In genomic region chr6:33175436-33176069, GRCh38 we compare ENCODE assay signal across 28 cellular contexts. TPM values are rescaled to one million over a fixed set of nuclear protein-coding genes. Genes with fewer than 3 reads are reported as not detected.
DNase-seq lines count a peak whose midpoint lies in the region; ATAC-seq, FAIRE-seq and TF ChIP-seq lines count a peak whose summit lies in the region.
"Had no signal": no experiment of that assay in that cellular context is flagged by ENCODE, and none has a peak within 500 bp of the region (broad histone marks: within the 10 kb centered on the region; RNA-seq: fewer than 3 reads in every experiment).

No MANE protein-coding gene starts in this region.

- H3K27me3 ChIP-seq in HCT116 (ENCODE audit: insufficient read depth, low read length) = no peaks in the 10 kb centered on the region
- no peaks in the 10 kb centered on the region for H3K27me3 ChIP-seq in bronchial epithelial cell (ENCODE audit: control insufficient read depth, insufficient read depth, low read length)
- no peaks in the 10 kb centered on the region for H3K27me3 ChIP-seq in ovary
- H3K27me3 ChIP-seq: left lung, right lobe of liver had no signal

- no peaks in the 10 kb centered on the region for H3K9me2 ChIP-seq in HCT116 (ENCODE audit: insufficient read depth)

- H4K20me1 ChIP-seq in HCT116 (ENCODE audit: insufficient read depth) = no peaks in the 10 kb centered on the region

- CTCF ChIA-PET in HCT116 (lab: Charles Lee) = no interaction called here

- H3K9me3 ChIP-seq in HCT116 (ENCODE audit: control insufficient read depth in 1 of 2, insufficient read depth in 1 of 2, low read depth in 1 of 2, low read length in 2 of 2) = no peaks in the 10 kb centered on the region
- no peaks in the 10 kb centered on the region for H3K9me3 ChIP-seq in ovary
- H3K9me3 ChIP-seq: left lung, right lobe of liver, transverse colon had no signal

- RAD21 ChIA-PET in HCT116 (lab: Charles Lee; ENCODE audit: low non-redundant PET in 1 of 2, low total read pairs in 2 of 2, uncharacterized antibody in 2 of 2, unreplicated experiment in 2 of 2) = no interaction called here

- TF ChIP-seq RAD21 in HCT116 (IDR thresholded peaks at IDR 0.05; ENCODE audit: low read depth) = no peak

- H3K36me3 ChIP-seq in HCT116 (ENCODE audit: control insufficient read depth in 1 of 2, insufficient read depth in 2 of 2, low read length in 2 of 2) = no peaks in the 10 kb centered on the region
- H3K36me3 ChIP-seq in bronchial epithelial cell (ENCODE audit: control insufficient read depth, insufficient read depth, low read length) = no peaks in the 10 kb centered on the region
- H3K36me3 ChIP-seq in ovary = no peaks in the 10 kb centered on the region
- H3K36me3 ChIP-seq: left lung, right lobe of liver, transverse colon had no signal

- peak in 1 of 3 experiments; percentile 11; a peak in 1 of 6 replicates for TF ChIP-seq CTCF in HCT116 (IDR thresholded peaks at IDR 0.05 in 2 of 3, conservative IDR thresholded peaks at IDR 0.05 in 1 of 3; ENCODE audit: borderline replicate concordance in 1 of 3, insufficient read depth in 1 of 3, low read depth in 2 of 3, low read length in 2 of 3)
- TF ChIP-seq CTCF in bronchial epithelial cell (IDR thresholded peaks at IDR 0.05; ENCODE audit: insufficient read depth, low read length, severe bottlenecking) = peak; percentile 12
- no peak for TF ChIP-seq CTCF in ovary (IDR thresholded peaks at IDR 0.05)
- no peak for TF ChIP-seq CTCF in GM20000 (IDR thresholded peaks at IDR 0.05; ENCODE audit: extremely low read depth, missing control alignments)

- TF ChIP-seq POLR2A in HCT116 (IDR thresholded peaks at IDR 0.05; ENCODE audit: borderline replicate concordance, extremely low read depth, insufficient read depth, insufficient read length) (no peak), ovary (IDR thresholded peaks at IDR 0.05) (no peak)

- no peaks in the 10 kb centered on the region for H3K79me2 ChIP-seq in HCT116 (ENCODE audit: insufficient read depth, low read length)

- no peak for TF ChIP-seq EP300 in ovary (IDR thresholded peaks at IDR 0.05)

- no peak overlapping the region for H2AFZ ChIP-seq in HCT116 (ENCODE audit: low read depth, low read length, poor library complexity, severe bottlenecking)

- no TSS peak for BruUV-seq in HCT116 (replicated peaks; lab: Mats Ljungman, UMichigan)

- intact Hi-C loops in HCT116 (cut with micrococcal nuclease) = no loop called here
- intact Hi-C loops in posterior vena cava (cut with DNase I) = no loop called here
- intact Hi-C loops in ovary (cut with DNase I) = no loop called here

- 0 out of 2 replicates have a peak, but pooled peaks have one; percentile 23 for ATAC-seq in HCT116
- ATAC-seq: left lung; stimulated activated naive CD8-positive, alpha-beta T cell treated with anti-CD3 and anti-CD28 coated beads, Interleukin-15, amount 100 ng/mL, for 72 hours had no signal

- POLR2A ChIA-PET in HCT116 (lab: Charles Lee) = no interaction called here

- DNase-seq in NCI-H82 (lab: John Stamatoyannopoulos, UW) = peak; percentile 16
- no peak for DNase-seq in NCI-H82 treated with DMSO at 0.1 percent for 48 hours (lab: John Stamatoyannopoulos, UW; ENCODE audit: unreplicated experiment)
- no peak for DNase-seq in HCT116 (ENCODE audit: low read depth, low spot score)
- no peak for DNase-seq in bronchial epithelial cell (ENCODE audit: low read depth)
- peak; percentile 63 for DNase-seq in posterior vena cava (ENCODE audit: low spot score)
- DNase-seq in Ammon's horn (ENCODE audit: low spot score) = no peak
- no peak for DNase-seq in ovary
- DNase-seq in GM20000 (ENCODE audit: low spot score) = no peak
- DNase-seq: 8988T; activated CD4-positive, alpha-beta T cell treated with anti-CD3 and anti-CD28 coated beads, Interleukin-2, amount 50 U/mL, for 48 hours; activated CD4-positive, CD25-positive, alpha-beta regulatory T cell; activated CD8-positive, alpha-beta memory T cell treated with anti-CD3 and anti-CD28 coated beads, Interleukin-2, amount 50 U/mL, for 48 hours; COR-L47; DND-41; erythroblast; foreskin fibroblast; hippocampal formation; left lung; mesendoderm; NCI-H2081; NCI-H345; NCI-H748 treated with DMSO at 0.1 percent for 48 hours; right lobe of liver; stimulated activated naive CD8-positive, alpha-beta T cell treated with anti-CD3 and anti-CD28 coated beads, Interleukin-15, amount 100 ng/mL, for 72 hours; T1000; transverse colon had no signal

- H3K9ac ChIP-seq in HCT116 (ENCODE audit: low read length) = no peak overlapping the region

- no peak for FAIRE-seq in bronchial epithelial cell (lab: Jason Lieb, UNC)
- FAIRE-seq: H54 had no signal

- H3K4me1 ChIP-seq in HCT116 (ENCODE audit: control insufficient read depth in 1 of 2, insufficient read depth in 2 of 2, low read length in 2 of 2) (no peaks in the 10 kb centered on the region), ovary (ENCODE audit: insufficient read depth) (no peaks in the 10 kb centered on the region)
- H3K4me1 ChIP-seq: left lung, right lobe of liver, transverse colon had no signal

- H3K4me2 ChIP-seq in HCT116 (ENCODE audit: low read length) = no peak overlapping the region

- 79 to 82% (median 81%) methylated on average over 10 of the region's 10 CpGs for WGBS in ovary, 3 donors

- H3K27ac ChIP-seq in HCT116 (ENCODE audit: low read depth, low read length) (no peak overlapping the region), ovary (no peak overlapping the region)
- H3K27ac ChIP-seq: left lung, right lobe of liver, transverse colon had no signal

- H3K4me3 ChIP-seq in HCT116 (replicated peaks in 1 of 2; ENCODE audit: low read depth in 1 of 2, low read length in 2 of 2) (no peak overlapping the region), bronchial epithelial cell (ENCODE audit: low read depth, low read length) (no peak overlapping the region), ovary (no peak overlapping the region)
- H3K4me3 ChIP-seq: left lung, right lobe of liver, transverse colon had no signal

TF ChIP-seq in HCT116, 20 proteins besides CTCF, POLR2A, EP300 and RAD21:
- no peak for TF ChIP-seq POLR2AphosphoS5 (IDR thresholded peaks at IDR 0.05; ENCODE audit: low read depth, low read length)

RNA-seq across cellular contexts. Expression of gene COL11A2, which starts 16.7 kb away (rescaled TPM):
- 7.6 TPM for total RNA-seq in HCT116 (2021; ENCODE audit: unreplicated experiment)
- polyA plus RNA-seq in HCT116 (2012) = 3.8 and 4.1 TPM in 2 replicates
- total RNA-seq in bronchial epithelial cell = under 0.01 TPM in 2 replicates
- total RNA-seq in posterior vena cava = 1 to 10 TPM in 1 of 2 donors, under 1 TPM in 1; 0.43 to 1.0 TPM
- total RNA-seq in ovary = 1 to 10 TPM in 2 of 7 donors, under 1 TPM in 5; 0.53 to 1.2 (median 0.92) TPM
- polyA plus RNA-seq in ovary = under 1 TPM; 0.52 to 0.96 TPM
- polyA plus RNA-seq: IgD-negative memory B cell had no signal

RNA-seq across cellular contexts. Expression of gene RXRB, which starts 24.9 kb away (rescaled TPM):
- total RNA-seq in HCT116 (2021; ENCODE audit: unreplicated experiment) = 49.9 TPM
- polyA plus RNA-seq in HCT116 (2012) = 49.3 and 59.8 TPM in 2 replicates
- total RNA-seq in bronchial epithelial cell = 13.2 and 15.3 TPM in 2 replicates
- total RNA-seq in posterior vena cava = 10 to 100 TPM; 31.3 to 31.7 TPM
- 10 to 100 TPM; 19.8 to 54.0 (median 48.5) TPM for total RNA-seq in ovary
- 10 to 100 TPM; 40.9 to 42.1 TPM for polyA plus RNA-seq in ovary

RNA-seq across cellular contexts. Expression of gene SLC39A7, which starts 25.1 kb away (rescaled TPM):
- total RNA-seq in HCT116 (2021; ENCODE audit: unreplicated experiment) (130 TPM), bronchial epithelial cell (90.4 and 94.0 TPM in 2 replicates), posterior vena cava (10 to 100 TPM; 79.4 to 86.2 TPM), ovary (10 to 100 TPM; 27.4 to 73.7 (median 61.2) TPM)
- polyA plus RNA-seq in HCT116 (2012) = 124 and 179 TPM in 2 replicates
- polyA plus RNA-seq in ovary = 10 to 100 TPM; 54.0 to 80.0 TPM

RNA-seq across cellular contexts. Expression of gene HSD17B8, which starts 28.9 kb away (rescaled TPM):
- total RNA-seq in HCT116 (2021; ENCODE audit: unreplicated experiment) (22.0 TPM), bronchial epithelial cell (59.8 and 76.4 TPM in 2 replicates), posterior vena cava (1 to 10 TPM; 2.8 to 4.0 TPM), ovary (10 to 100 TPM in 2 of 7 donors, 1 to 10 TPM in 5; 4.0 to 18.4 (median 7.7) TPM)
- polyA plus RNA-seq in HCT116 (2012) = 29.2 and 33.9 TPM in 2 replicates
- polyA plus RNA-seq in ovary = 10 to 100 TPM in 1 of 2 donors, 1 to 10 TPM in 1; 9.4 to 10.3 TPM

RNA-seq across cellular contexts. Expression of gene RING1, which starts 32.7 kb away (rescaled TPM):
- 45.9 TPM for total RNA-seq in HCT116 (2021; ENCODE audit: unreplicated experiment)
- polyA plus RNA-seq in HCT116 (2012) = 57.0 and 57.1 TPM in 2 replicates
- 43.4 and 50.7 TPM in 2 replicates for total RNA-seq in bronchial epithelial cell
- 10 to 100 TPM; 29.8 to 32.2 TPM for total RNA-seq in posterior vena cava
- total RNA-seq in ovary = 10 to 100 TPM; 20.7 to 70.6 (median 52.3) TPM
- polyA plus RNA-seq in ovary = 10 to 100 TPM; 37.3 to 51.7 TPM

Comparison
In these comparisons a context has a peak if more than half of its experiments do, and no peak if none do; other contexts are left out.
1. DNase-seq: peak in NCI-H82 (single experiment) and posterior vena cava (single experiment); none in NCI-H82 treated with DMSO at 0.1 percent for 48 hours (single experiment), HCT116 (single experiment), bronchial epithelial cell (single experiment), Ammon's horn (single experiment), ovary (0 of 5) and GM20000 (single experiment).